ENCODE assay signal across 8 cellular contexts in the genomic region with DNA sequence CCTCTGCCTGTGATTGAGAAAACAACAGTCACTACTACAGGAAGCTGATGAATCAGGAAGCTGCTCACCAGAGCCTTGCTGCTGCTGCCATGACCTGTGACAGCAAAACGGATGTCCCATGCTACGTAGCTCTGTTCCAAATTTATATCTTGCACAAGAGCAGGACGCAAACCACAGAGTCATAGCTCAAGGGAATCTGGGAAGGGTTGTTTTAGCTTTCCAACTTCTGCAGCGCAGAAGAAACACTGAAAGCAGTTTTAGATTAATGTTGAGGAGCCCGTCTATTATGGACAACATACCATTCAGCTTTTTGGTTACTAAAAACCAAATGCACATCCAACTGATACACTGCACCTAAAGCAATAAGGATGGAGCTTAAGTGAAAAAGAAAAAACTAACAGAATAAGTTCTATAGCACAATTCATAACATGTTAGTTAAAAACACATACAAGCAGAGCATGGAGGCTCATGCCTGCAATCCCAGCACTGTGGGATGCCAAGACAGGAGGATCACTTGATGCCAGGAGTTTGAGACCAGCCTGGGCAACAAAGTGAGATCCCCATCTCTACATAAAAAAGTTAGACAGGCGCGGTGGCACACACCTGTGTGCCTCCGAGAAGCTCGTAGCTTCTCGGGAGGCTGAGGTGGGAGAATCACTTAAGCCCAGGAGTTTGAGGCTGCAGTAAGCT. TPM values are rescaled to one million over a fixed set of nuclear protein-coding genes. Genes with fewer than 3 reads are reported as not detected.
DNase-seq lines count a peak whose midpoint lies in the region; ATAC-seq and TF ChIP-seq lines count a peak whose summit lies in the region.

No MANE protein-coding gene starts in this region.

- H3K79me2 ChIP-seq in DOHH2 (ENCODE audit: control insufficient read depth, low read length), result no peaks in the 10 kb centered on the region

- TF ChIP-seq CTCF in DOHH2 (IDR thresholded peaks at IDR 0.05; ENCODE audit: low read depth, low read length, poor library complexity, severe bottlenecking), result no peak

- no peak for ATAC-seq in HG03280 (IDR thresholded peaks at IDR 0.05; ENCODE audit: unreplicated experiment)

- H3K4me1 ChIP-seq in DOHH2 (ENCODE audit: control insufficient read depth, low read length), result peaks cover 12% of the 10 kb centered on the region

- H3K27me3 ChIP-seq in DOHH2 (ENCODE audit: control insufficient read depth, low read length), result no peaks in the 10 kb centered on the region

- H3K4me3 ChIP-seq in DOHH2 (ENCODE audit: low read length), result peak overlapping the region; percentile 65

- H3K9me2 ChIP-seq in DOHH2 (replicated peaks; ENCODE audit: control insufficient read depth, low read length), result no peaks in the 10 kb centered on the region

- H3K36me3 ChIP-seq in DOHH2 (ENCODE audit: control insufficient read depth, low read length), result no peaks in the 10 kb centered on the region

- H3F3A ChIP-seq in DOHH2 (ENCODE audit: control insufficient read depth, insufficient read depth), result no peaks in the 10 kb centered on the region

- H4K20me1 ChIP-seq in DOHH2 (ENCODE audit: control insufficient read depth, insufficient read depth, low read depth, low read length), result no peaks in the 10 kb centered on the region

- H3K9me3 ChIP-seq in DOHH2 (ENCODE audit: control insufficient read depth, insufficient read depth, low read length), result no peaks in the 10 kb centered on the region

- H3K4me2 ChIP-seq in DOHH2 (ENCODE audit: low read length), result peak overlapping the region; percentile 81

- no peak overlapping the region for H3K27ac ChIP-seq in DOHH2 (ENCODE audit: low read depth, low read length)

- intact Hi-C loops in posterior vena cava (cut with DNase I), result no loop called here

- DNase-seq in NOMO-1 (lab: John Stamatoyannopoulos, UW; ENCODE audit: unreplicated experiment in 2 of 2) (peak; percentile 70 to 97), globus pallidus (ENCODE audit: low spot score) (peak; percentile 59), posterior vena cava (ENCODE audit: low spot score) (peak; percentile 92), NCI-H2081 treated with DMSO at 0.1 percent for 48 hours (lab: John Stamatoyannopoulos, UW) (no peak), NCI-H82 (lab: John Stamatoyannopoulos, UW) (no peak)
- peak; percentile 22 for DNase-seq in activated effector memory CD4-positive, alpha-beta T cell treated with Interleukin-2 at 50 U/mL for 16 hours

RNA-seq across cellular contexts. Expression of a gene that starts 1.7 kb away (rescaled TPM):
- not detected for total RNA-seq in posterior vena cava

RNA-seq across cellular contexts. Expression of a gene that starts 21.1 kb away (rescaled TPM):
- 10 to 100 TPM; 74.4 to 95.7 TPM for total RNA-seq in posterior vena cava

RNA-seq across cellular contexts. Expression of a gene that starts 37.6 kb away (rescaled TPM):
- total RNA-seq in posterior vena cava, result 1 to 10 TPM in 1 of 2 donors, under 1 TPM in 1; 0.60 to 1.0 TPM

Comparison
In these comparisons a context has a peak if more than half of its experiments do, and no peak if none do; other contexts are left out.
1. DNase-seq: peak in NOMO-1 (2 of 2), activated effector memory CD4-positive, alpha-beta T cell treated with Interleukin-2 at 50 U/mL for 16 hours (single experiment), globus pallidus (single experiment) and posterior vena cava (single experiment); none in NCI-H2081 treated with DMSO at 0.1 percent for 48 hours (single experiment) and NCI-H82 (single experiment).